In genomic region chr3:38003817-38004414, GRCh38 we compare ENCODE assay signal across 9 cellular contexts. TPM values are rescaled to one million over a fixed set of nuclear protein-coding genes. Genes with fewer than 3 reads are reported as not detected.
DNase-seq lines count a peak whose midpoint lies in the region; ATAC-seq and TF ChIP-seq lines count a peak whose summit lies in the region.
"Had no signal": no experiment of that assay in that cellular context is flagged by ENCODE, and none has a peak within 500 bp of the region (broad histone marks: within the 10 kb centered on the region; RNA-seq: fewer than 3 reads in every experiment).

No MANE protein-coding gene starts in this region.

- H3K4me1 Mint-ChIP-seq in CD4-positive, alpha-beta T cell (ENCODE audit: low read depth), result peaks cover 28% of the 10 kb centered on the region

- in situ Hi-C loops in GM13976 (cut with MboI; ENCODE audit: low sequenced_read_pairs, unreplicated experiment), result no loop called here

- peaks cover 49% of the 10 kb centered on the region for H3K36me3 Mint-ChIP-seq in CD4-positive, alpha-beta T cell (ENCODE audit: low read depth)

- peaks cover 0 to 30% (median 1%) of the 10 kb centered on the region in 4 donors for H3K4me1 ChIP-seq in Peyer's patch
- peaks cover 0 to 19% of the 10 kb centered on the region in 2 donors for H3K4me1 ChIP-seq in esophagus (ENCODE audit: control insufficient read depth in 2 of 2, insufficient read depth in 2 of 2, low read length in 1 of 2)

- H3K27ac ChIP-seq in CD4-positive, alpha-beta T cell (ENCODE audit: low read depth, low read length), result no peak overlapping the region
- H3K27ac ChIP-seq in Peyer's patch, result peak overlapping the region in 3 of 4 donors; percentile 6 to 71 (median 67)
- H3K27ac ChIP-seq in esophagus (ENCODE audit: low read depth in 2 of 2, low read length in 1 of 2), result peak overlapping the region; percentile 35 to 38

- H3K4me3 Mint-ChIP-seq in CD4-positive, alpha-beta T cell, result no peak overlapping the region

- peak overlapping the region; percentile 82 for H3K27ac Mint-ChIP-seq in CD4-positive, alpha-beta T cell

- TF ChIP-seq CTCF in CD4-positive, alpha-beta T cell (IDR thresholded peaks at IDR 0.05), result no peak
- TF ChIP-seq CTCF in Peyer's patch (IDR thresholded peaks at IDR 0.05) (no peak), GM13976 (IDR thresholded peaks at IDR 0.05; ENCODE audit: borderline replicate concordance, control extremely low read depth, extremely low read depth, insufficient read depth, missing control alignments) (no peak)

- no peaks in the 10 kb centered on the region for H3K27me3 ChIP-seq in CD4-positive, alpha-beta T cell (ENCODE audit: control insufficient read depth, insufficient read depth, low read length)
- H3K27me3 ChIP-seq in Peyer's patch, result no peaks in the 10 kb centered on the region
- no peaks in the 10 kb centered on the region for H3K27me3 ChIP-seq in esophagus (ENCODE audit: control insufficient read depth in 1 of 2, insufficient read depth in 2 of 2, low read length in 2 of 2)

- no peaks in the 10 kb centered on the region for H3K9me3 ChIP-seq in CD4-positive, alpha-beta T cell (ENCODE audit: control insufficient read depth, low read length)
- H3K9me3 ChIP-seq in Peyer's patch, result no peaks in the 10 kb centered on the region
- H3K9me3 ChIP-seq in esophagus (ENCODE audit: control insufficient read depth in 2 of 2, insufficient read depth in 1 of 2, low read depth in 1 of 2, low read length in 1 of 2), result no peaks in the 10 kb centered on the region

- no peak for DNase-seq in CD4-positive, alpha-beta T cell
- DNase-seq in Peyer's patch, result peak in 1 of 3 donors; percentile 58
- DNase-seq in posterior vena cava (ENCODE audit: low spot score), result peak; percentile 80
- no peak for DNase-seq in GM19238 (ENCODE audit: insufficient read length, low spot score)
- DNase-seq in GM13976 (ENCODE audit: low spot score), result no peak

- H3K4me3 ChIP-seq in Peyer's patch, result no peak overlapping the region
- H3K4me3 ChIP-seq in esophagus (ENCODE audit: low read depth in 1 of 2, low read length in 2 of 2), result no peak overlapping the region

- 77 to 79% methylated on average over 11 of the region's 11 CpGs for WGBS in esophagus, 2 donors

- POLR2A ChIA-PET in CD4-positive, alpha-beta T cell (lab: Charles Lee), result interaction anchor here (0.6 to 1.0 kb wide), 2 partner anchors 19 to 162 kb away, joined by 3 read pairs; partner anchors contain the start of gene OXSR1

- H3K9me3 Mint-ChIP-seq in CD4-positive, alpha-beta T cell, result no peaks in the 10 kb centered on the region

- TF ChIP-seq POLR2A in Peyer's patch (IDR thresholded peaks at IDR 0.05), result no peak

- H3K36me3 ChIP-seq in Peyer's patch (peaks cover 0 to 69% (median 3%) of the 10 kb centered on the region in 3 donors), esophagus (ENCODE audit: control insufficient read depth in 2 of 2, insufficient read depth in 2 of 2, low read length in 1 of 2) (peaks cover 7 to 45% of the 10 kb centered on the region in 2 donors)

- intact Hi-C loops in CD4-positive, alpha-beta T cell (cut with DNase I, micrococcal nuclease), result loop anchor here (1.0 to 10.0 kb wide), 8 partner anchors 29 to 1381 kb away; partner anchors contain the start of genes DLEC1 (in 1 of the 2), OXSR1 (in 1 of the 2) and SLC25A38 (in 1 of the 2)
- intact Hi-C loops in posterior vena cava (cut with DNase I), result no loop called here

- CTCF ChIA-PET in CD4-positive, alpha-beta T cell (lab: Charles Lee), result interaction anchor here (1.2 to 1.6 kb wide), 2 partner anchors 29 to 36 kb away, joined by 5 to 11 read pairs; partner anchors contain the start of gene DLEC1

- ATAC-seq in CD4-positive, alpha-beta T cell (ENCODE audit: poor library complexity), result no peak
- ATAC-seq in GM18909 (IDR thresholded peaks at IDR 0.05; ENCODE audit: poor library complexity, unreplicated experiment), result no peak
- ATAC-seq in HG03520 (IDR thresholded peaks at IDR 0.05; ENCODE audit: unreplicated experiment), result no peak

- H3K27me3 Mint-ChIP-seq in CD4-positive, alpha-beta T cell, result no peaks in the 10 kb centered on the region

RNA-seq across cellular contexts. Expression of gene VILL, which starts 13.3 kb away (rescaled TPM):
- 10 to 100 TPM; 23.2 to 24.4 TPM for total RNA-seq in CD4-positive, alpha-beta T cell
- 100 to 1,000 TPM in 3 of 4 donors, 10 to 100 TPM in 1; 59.4 to 309 (median 230) TPM for total RNA-seq in Peyer's patch
- 10 to 100 TPM in 1 of 2 donors, 1 to 10 TPM in 1; 4.9 to 16.7 TPM for polyA plus RNA-seq in esophagus
- total RNA-seq in posterior vena cava, result 1 to 10 TPM; 3.4 to 5.9 TPM

RNA-seq across cellular contexts. Expression of gene PLCD1, which starts 25.5 kb away (rescaled TPM):
- total RNA-seq in CD4-positive, alpha-beta T cell, result 10 to 100 TPM; 67.0 to 69.8 TPM
- 10 to 100 TPM; 36.6 to 47.0 (median 40.5) TPM for total RNA-seq in Peyer's patch
- polyA plus RNA-seq in esophagus, result 10 to 100 TPM; 40.1 to 41.2 TPM
- 10 to 100 TPM; 32.5 to 40.9 TPM for total RNA-seq in posterior vena cava

RNA-seq across cellular contexts. Expression of gene DLEC1, which starts 35.1 kb away (rescaled TPM):
- total RNA-seq in CD4-positive, alpha-beta T cell, result 1 to 10 TPM; 4.4 to 5.1 TPM
- 1 to 10 TPM in 1 of 4 donors, under 1 TPM in 3; 0.18 to 2.2 (median 0.75) TPM for total RNA-seq in Peyer's patch
- polyA plus RNA-seq in esophagus, result under 1 TPM; 0.16 to 0.39 TPM
- under 1 TPM; 0.14 to 0.51 TPM for total RNA-seq in posterior vena cava
- total RNA-seq: epithelial cell of proximal tubule had no signal

Comparison
In these comparisons a context has a peak if more than half of its experiments do, and no peak if none do; other contexts are left out.
1. intact Hi-C loops: an anchor here in CD4-positive, alpha-beta T cell (1.0 to 10.0 kb wide); none called in posterior vena cava.